ENCODE assay signal across 2 cellular contexts in genomic region chr9:70003786-70004185, GRCh38.
TF ChIP-seq lines count a peak whose summit lies in the region.

No MANE protein-coding gene starts in this region.

TF ChIP-seq in SK-N-SH, 30 proteins besides CTCF, POLR2A, EP300 and RAD21:
- TF ChIP-seq TEAD4 (IDR thresholded peaks at IDR 0.05; ENCODE audit: borderline replicate concordance, insufficient read depth) = no peak
- no peak for TF ChIP-seq USF1 (IDR thresholded peaks at IDR 0.05; ENCODE audit: borderline replicate concordance, low read depth)
- TF ChIP-seq JUND (IDR thresholded peaks at IDR 0.05) = no peak
- no peak for TF ChIP-seq IRF3 (IDR thresholded peaks at IDR 0.05; ENCODE audit: low read depth, low read length)
- TF ChIP-seq SMC3 (IDR thresholded peaks at IDR 0.05; ENCODE audit: low read depth, low read length) = no peak
- TF ChIP-seq MEF2A (IDR thresholded peaks at IDR 0.05; ENCODE audit: borderline replicate concordance, low read depth) = no peak
- TF ChIP-seq EZH2phosphoT487 (IDR thresholded peaks at IDR 0.05; ENCODE audit: borderline replicate concordance, low read depth) = no peak
- TF ChIP-seq RXRA (IDR thresholded peaks at IDR 0.05; ENCODE audit: borderline replicate concordance, low read depth) = no peak
- TF ChIP-seq TAF1 (IDR thresholded peaks at IDR 0.05; ENCODE audit: borderline replicate concordance, low read depth, low read length) = no peak
- no peak for TF ChIP-seq RFX5 (IDR thresholded peaks at IDR 0.05; ENCODE audit: low read length)
- no peak for TF ChIP-seq NFIC (IDR thresholded peaks at IDR 0.05; ENCODE audit: borderline replicate concordance)
TF ChIP-seq in SK-N-SH: peak in this region for 0.

TF ChIP-seq in SK-N-SH treated with all-trans-retinoic acid at 6 μM for 48 hours, 23 proteins besides CTCF, POLR2A, EP300 and RAD21:
- TF ChIP-seq PPARA (CRISPR knock-in tag; IDR thresholded peaks at IDR 0.05; ENCODE audit: borderline replicate concordance) (no peak), ZFP3 (CRISPR knock-in tag; IDR thresholded peaks at IDR 0.05) (no peak), ZNF8 (CRISPR knock-in tag; IDR thresholded peaks at IDR 0.05) (no peak), PATZ1 (CRISPR knock-in tag; IDR thresholded peaks at IDR 0.05; ENCODE audit: borderline replicate concordance) (no peak), ZNF565 (CRISPR knock-in tag; conservative IDR thresholded peaks at IDR 0.05; ENCODE audit: low read depth) (no peak), GLIS3 (CRISPR knock-in tag; IDR thresholded peaks at IDR 0.05) (no peak)
TF ChIP-seq in SK-N-SH treated with all-trans-retinoic acid at 6 μM for 48 hours: peak in this region for 0.
